In the genomic region with DNA sequence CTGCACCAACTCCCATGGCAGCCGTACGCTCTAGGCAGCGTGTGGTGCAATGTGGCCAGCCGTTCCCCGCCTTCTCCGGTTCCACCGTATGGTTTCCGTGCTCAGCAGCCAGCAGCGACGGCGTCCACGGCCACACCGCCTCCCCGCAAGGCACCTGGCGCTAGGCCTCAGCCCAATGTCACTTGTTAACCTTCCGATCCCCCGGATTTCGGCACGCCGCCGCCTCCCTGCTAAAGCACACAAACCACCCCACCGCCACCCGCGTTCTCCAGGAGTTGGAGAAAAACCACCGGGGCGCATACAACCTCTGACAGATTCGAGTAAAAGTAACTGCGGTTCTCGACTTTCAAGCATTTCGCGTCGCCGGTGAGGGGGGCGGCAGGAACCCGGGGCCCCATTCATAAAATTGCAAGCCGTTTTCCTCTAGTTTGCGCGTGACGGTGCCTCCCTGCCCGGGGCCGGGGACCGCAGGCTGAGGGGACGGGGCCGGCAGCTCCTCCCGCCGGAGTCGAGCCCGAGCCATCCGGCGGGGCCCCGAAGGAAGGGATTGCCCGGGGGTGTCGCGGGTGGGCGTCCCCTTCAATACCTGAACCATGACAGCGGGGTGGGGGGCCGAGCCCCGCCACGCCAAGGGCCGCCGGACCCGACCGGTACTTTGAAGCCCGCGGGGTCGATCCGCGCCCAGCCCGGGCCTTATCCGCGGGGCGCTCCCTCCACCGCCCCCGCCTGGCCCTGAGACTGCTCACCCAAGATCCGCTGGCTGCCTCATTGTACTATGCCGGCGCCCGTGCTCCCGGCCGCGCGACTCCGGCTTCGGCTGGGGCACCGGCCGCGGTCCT, we compare ENCODE assay signal across 8 cellular contexts. TPM values are rescaled to one million over a fixed set of nuclear protein-coding genes. Genes with fewer than 3 reads are reported as not detected.
DNase-seq lines count a peak whose midpoint lies in the region; ATAC-seq and TF ChIP-seq lines count a peak whose summit lies in the region.

A gene with protein sequence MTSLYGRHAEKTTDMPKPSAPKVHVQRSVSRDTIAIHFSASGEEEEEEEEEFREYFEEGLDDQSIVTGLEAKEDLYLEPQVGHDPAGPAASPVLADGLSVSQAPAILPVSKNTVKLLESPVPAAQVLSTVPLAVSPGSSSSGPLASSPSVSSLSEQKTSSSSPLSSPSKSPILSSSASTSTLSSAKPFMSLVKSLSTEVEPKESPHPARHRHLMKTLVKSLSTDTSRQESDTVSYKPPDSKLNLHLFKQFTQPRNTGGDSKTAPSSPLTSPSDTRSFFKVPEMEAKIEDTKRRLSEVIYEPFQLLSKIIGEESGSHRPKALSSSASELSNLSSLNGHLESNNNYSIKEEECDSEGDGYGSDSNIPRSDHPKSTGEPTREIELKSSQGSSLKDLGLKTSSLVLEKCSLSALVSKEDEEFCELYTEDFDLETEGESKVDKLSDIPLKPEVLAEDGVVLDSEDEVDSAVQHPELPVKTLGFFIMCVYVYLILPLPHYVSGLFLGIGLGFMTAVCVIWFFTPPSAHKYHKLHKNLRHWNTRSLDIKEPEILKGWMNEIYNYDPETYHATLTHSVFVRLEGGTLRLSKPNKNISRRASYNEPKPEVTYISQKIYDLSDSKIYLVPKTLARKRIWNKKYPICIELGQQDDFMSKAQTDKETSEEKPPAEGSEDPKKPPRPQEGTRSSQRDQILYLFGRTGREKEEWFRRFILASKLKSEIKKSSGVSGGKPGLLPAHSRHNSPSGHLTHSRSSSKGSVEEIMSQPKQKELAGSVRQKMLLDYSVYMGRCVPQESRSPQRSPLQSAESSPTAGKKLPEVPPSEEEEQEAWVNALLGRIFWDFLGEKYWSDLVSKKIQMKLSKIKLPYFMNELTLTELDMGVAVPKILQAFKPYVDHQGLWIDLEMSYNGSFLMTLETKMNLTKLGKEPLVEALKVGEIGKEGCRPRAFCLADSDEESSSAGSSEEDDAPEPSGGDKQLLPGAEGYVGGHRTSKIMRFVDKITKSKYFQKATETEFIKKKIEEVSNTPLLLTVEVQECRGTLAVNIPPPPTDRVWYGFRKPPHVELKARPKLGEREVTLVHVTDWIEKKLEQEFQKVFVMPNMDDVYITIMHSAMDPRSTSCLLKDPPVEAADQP (minus strand): TSS at position 839 of the 839 bp plus-strand sequence. CDS start 49,043 bp downstream, outside the sequence.

- no peak for TF ChIP-seq POLR2A in lower leg skin (IDR thresholded peaks at IDR 0.05)

- 0% methylated on average over 40 of the region's 87 CpGs for WGBS in lower leg skin, 2 donors

- no peaks in the 10 kb centered on the region for H3K36me3 Mint-ChIP-seq in activated CD4-positive, alpha-beta T cell treated with anti-CD3 and anti-CD28 coated beads, Interleukin-2, amount 10 ng/mL, durations not matched to agents 24 days and 14 days (ENCODE audit: low read depth)

- H3K4me1 Mint-ChIP-seq in activated CD4-positive, alpha-beta T cell treated with anti-CD3 and anti-CD28 coated beads, Interleukin-2, amount 10 ng/mL, durations not matched to agents 24 days and 14 days = peaks cover 32% of the 10 kb centered on the region

- TF ChIP-seq CTCF in LNCaP clone FGC (IDR thresholded peaks at IDR 0.05; ENCODE audit: control insufficient read depth, extremely low read depth, insufficient read depth) (no peak), coronary artery (IDR thresholded peaks at IDR 0.05) (no peak), lower leg skin (IDR thresholded peaks at IDR 0.05) (no peak)

- H3K27ac ChIP-seq in coronary artery = peak within 1 kb of the TSS; percentile 95 to 96

- H3K4me3 Mint-ChIP-seq in activated CD4-positive, alpha-beta T cell treated with anti-CD3 and anti-CD28 coated beads, Interleukin-2, amount 10 ng/mL, durations not matched to agents 24 days and 14 days = peak within 1 kb of the TSS; percentile 89

- intact Hi-C loops in activated CD4-positive, alpha-beta T cell treated with anti-CD3 and anti-CD28 coated beads, Interleukin-2, amount 10 ng/mL, durations not matched to agents 24 days and 14 days (cut with micrococcal nuclease) = loop anchor here (1.0 to 2.0 kb wide), 2 partner anchors 117 to 242 kb away; a partner anchor contains a TSS
- intact Hi-C loops in lower leg skin (cut with DNase I; ENCODE audit: low total_unique reads) = no loop called here

- H3K27me3 Mint-ChIP-seq in activated CD4-positive, alpha-beta T cell treated with anti-CD3 and anti-CD28 coated beads, Interleukin-2, amount 10 ng/mL, durations not matched to agents 24 days and 14 days = peaks cover 16% of the 10 kb centered on the region

- no peaks in the 10 kb centered on the region for H3K9me3 Mint-ChIP-seq in activated CD4-positive, alpha-beta T cell treated with anti-CD3 and anti-CD28 coated beads, Interleukin-2, amount 10 ng/mL, durations not matched to agents 24 days and 14 days

- H3K4me3 ChIP-seq in GM08714 (ENCODE audit: low read length) (peak within 1 kb of the TSS; percentile 92), LNCaP clone FGC (ENCODE audit: low read depth, low read length) (peak within 1 kb of the TSS; percentile 83), coronary artery (peak within 1 kb of the TSS; percentile 91), lower leg skin (ENCODE audit: low read depth, poor library complexity, severe bottlenecking) (peak within 1 kb of the TSS; percentile 90)

- no peak for DNase-seq in LNCaP clone FGC (ENCODE audit: low read depth)
- DNase-seq in activated CD4-positive, alpha-beta T cell treated with anti-CD3 and anti-CD28 coated beads, Interleukin-2, amount 10 ng/mL, durations not matched to agents 24 days and 14 days = peak; percentile 90
- DNase-seq in coronary artery (ENCODE audit: low spot score) = no peak
- peak; percentile 43 to 93 for DNase-seq in lower leg skin (ENCODE audit: low spot score in 2 of 2)
- peak; percentile 31 to 43 (median 39) for DNase-seq in stimulated activated CD4-positive, alpha-beta T cell treated with anti-CD3 and anti-CD28 coated beads, TNF-alpha, amount 100 ng/mL, for 4 hours (ENCODE audit: low read depth in 3 of 3)
- no peak for DNase-seq in hippocampal formation (lab: John Stamatoyannopoulos, UW)

- peak; percentile 24 for ATAC-seq in GM21786 (IDR thresholded peaks at IDR 0.05; ENCODE audit: unreplicated experiment)

- H3K27ac Mint-ChIP-seq in activated CD4-positive, alpha-beta T cell treated with anti-CD3 and anti-CD28 coated beads, Interleukin-2, amount 10 ng/mL, durations not matched to agents 24 days and 14 days = peak within 1 kb of the TSS; percentile 94

RNA-seq across cellular contexts. Expression of the gene that starts here (rescaled TPM):
- 22.2 and 23.9 TPM in 2 replicates for total RNA-seq in activated CD4-positive, alpha-beta T cell treated with anti-CD3 and anti-CD28 coated beads, Interleukin-2, amount 10 ng/mL, durations not matched to agents 24 days and 14 days
- 10 to 100 TPM; 29.9 to 59.2 (median 39.9) TPM for total RNA-seq in lower leg skin

Comparison
In these comparisons a context has a peak if more than half of its experiments do, and no peak if none do; other contexts are left out.
1. DNase-seq: peak in activated CD4-positive, alpha-beta T cell treated with anti-CD3 and anti-CD28 coated beads, Interleukin-2, amount 10 ng/mL, durations not matched to agents 24 days and 14 days (single experiment), lower leg skin (2 of 2) and stimulated activated CD4-positive, alpha-beta T cell treated with anti-CD3 and anti-CD28 coated beads, TNF-alpha, amount 100 ng/mL, for 4 hours (3 of 3); none in LNCaP clone FGC (single experiment), coronary artery (single experiment) and hippocampal formation (0 of 2).
2. Peak in every context shown above with its lines, with median percentiles within 50 percentile points of each other: H3K4me3 ChIP-seq.